Comparison of ENCODE assay signal across 17 cellular contexts in the genomic region with DNA sequence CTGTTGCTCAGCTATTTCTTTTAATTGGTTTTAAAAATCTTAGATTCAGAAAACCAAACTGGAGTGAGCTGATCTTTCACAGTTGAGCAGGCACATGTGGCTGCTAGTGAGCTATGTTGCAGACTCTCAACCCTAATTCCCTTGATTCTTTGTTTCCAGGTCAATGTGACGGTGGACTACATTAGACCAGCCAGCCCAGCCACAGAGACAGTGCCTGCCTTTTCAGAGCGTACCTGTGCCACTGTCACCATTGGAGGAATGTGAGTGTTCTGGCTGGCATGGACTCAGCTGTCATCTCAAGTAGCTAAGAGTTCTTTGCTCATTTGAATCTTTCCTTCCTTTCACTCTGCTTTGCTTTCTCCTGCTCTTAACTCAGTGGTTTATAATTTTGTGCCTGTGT.
DNase-seq lines count a peak whose midpoint lies in the region; ATAC-seq, FAIRE-seq and TF ChIP-seq lines count a peak whose summit lies in the region.
"Had no signal": no experiment of that assay in that cellular context is flagged by ENCODE, and none has a peak within 500 bp of the region (broad histone marks: within the 10 kb centered on the region; RNA-seq: fewer than 3 reads in every experiment).

No MANE protein-coding gene starts in this region.

- CTCF ChIA-PET in HepG2 (lab: Yijun Ruan, JAX; ENCODE audit: low intra/inter-chr PET ratio, low total read pairs): no interaction called here

- H3K4me3 Mint-ChIP-seq in naive B cell (no peak overlapping the region), progenitor cell of endocrine pancreas (ENCODE audit: low read depth) (no peak overlapping the region)
- H3K4me3 Mint-ChIP-seq: activated CD4-positive, alpha-beta T cell treated with anti-CD3 and anti-CD28 coated beads for 36 hours; CD8-positive, alpha-beta T cell had no signal

- TF ChIP-seq RAD21 in HepG2 (CRISPR knock-in tag; IDR thresholded peaks at IDR 0.05): no peak

- H3K9me3 Mint-ChIP-seq in naive B cell (peaks cover 0 to 3% (median 0%) of the 10 kb centered on the region in 7 donors), progenitor cell of endocrine pancreas (ENCODE audit: low read depth) (no peaks in the 10 kb centered on the region)
- H3K9me3 Mint-ChIP-seq: CD8-positive, alpha-beta T cell had no signal

- no peaks in the 10 kb centered on the region for H4K20me1 ChIP-seq in HepG2 (ENCODE audit: insufficient read depth, low read length)

- no peaks in the 10 kb centered on the region for H3K27me3 Mint-ChIP-seq in naive B cell
- H3K27me3 Mint-ChIP-seq in progenitor cell of endocrine pancreas: no peaks in the 10 kb centered on the region
- H3K27me3 Mint-ChIP-seq: activated CD4-positive, alpha-beta T cell treated with anti-CD3 and anti-CD28 coated beads for 36 hours had no signal

- H3K27ac ChIP-seq in right lobe of liver (peak overlapping the region in 1 of 3 donors; percentile 8), HepG2 (ENCODE audit: extremely low read length, insufficient read depth, low read length) (no peak overlapping the region), cingulate gyrus (ENCODE audit: low read depth, low read length) (peak overlapping the region; percentile 13), uterus (peak overlapping the region; percentile 17 to 45)
- H3K27ac ChIP-seq: HL-60 had no signal

- no peak overlapping the region for H3K9ac ChIP-seq in HepG2 (ENCODE audit: insufficient read depth, low read depth, low read length)

- H3K36me3 ChIP-seq in right lobe of liver (peaks cover 0 to 9% (median 0%) of the 10 kb centered on the region in 4 donors), HepG2 (replicated peaks in 1 of 2; ENCODE audit: control insufficient read depth in 1 of 2, insufficient read depth in 2 of 2, low read length in 2 of 2) (peaks cover 10 to 56% of the 10 kb centered on the region in 2 experiments), uterus (no peaks in the 10 kb centered on the region)

- H3K4me1 Mint-ChIP-seq in naive B cell (peaks cover 20 to 22% (median 22%) of the 10 kb centered on the region in 3 donors), progenitor cell of endocrine pancreas (ENCODE audit: low read depth) (peaks cover 10% of the 10 kb centered on the region)

- 76% methylated on average over 2 of the region's 2 CpGs for WGBS in right lobe of liver (ENCODE audit: insufficient coverage, low coverage, low lambda C conversion rate, missing lambda C conversion rate)
- WGBS in HepG2 (ENCODE audit: low lambda C conversion rate): 100% methylated on average over 2 of the region's 2 CpGs

- H3K79me2 ChIP-seq in HepG2 (ENCODE audit: insufficient read depth, low read length): no peaks in the 10 kb centered on the region

- H3K4me2 ChIP-seq in HepG2 (ENCODE audit: low read depth, low read length): no peak overlapping the region

- H3K27ac Mint-ChIP-seq in naive B cell (peak overlapping the region in 4 of 6 donors; percentile 0 to 54 (median 39)), progenitor cell of endocrine pancreas (no peak overlapping the region)
- H3K27ac Mint-ChIP-seq: activated CD4-positive, alpha-beta T cell treated with anti-CD3 and anti-CD28 coated beads for 36 hours; CD8-positive, alpha-beta T cell had no signal

- in situ Hi-C loops in HepG2 (cut with HindIII; ENCODE audit: extremely low pct_ligation_motif_present, low pct_unique_long_range_greater_than_20kb): no loop called here

- TF ChIP-seq POLR2A in right lobe of liver (IDR thresholded peaks at IDR 0.05) (no peak), HepG2 (IDR thresholded peaks at IDR 0.05; ENCODE audit: insufficient read depth in 1 of 2, low read depth in 2 of 2, low read length in 2 of 2) (no peak), uterus (IDR thresholded peaks at IDR 0.05) (no peak)

- ATAC-seq in right lobe of liver (peak in 3 of 4 donors; percentile 5 to 17 (median 14)), HepG2 (no peak), naive B cell (ENCODE audit: low read depth in 2 of 2) (no peak)
- ATAC-seq: activated CD4-positive, alpha-beta T cell treated with anti-CD3 and anti-CD28 coated beads for 36 hours; CD8-positive, alpha-beta T cell had no signal

- peaks cover 11 to 17% of the 10 kb centered on the region in 2 donors for H3K36me3 Mint-ChIP-seq in naive B cell
- peaks cover 4% of the 10 kb centered on the region for H3K36me3 Mint-ChIP-seq in progenitor cell of endocrine pancreas (ENCODE audit: insufficient read depth)

- POLR2A ChIA-PET in HepG2 (lab: Yijun Ruan, JAX): no interaction called here

- H3K4me3 ChIP-seq in right lobe of liver: no peak overlapping the region
- H3K4me3 ChIP-seq in HepG2 (replicated peaks in 1 of 3; ENCODE audit: insufficient read depth in 1 of 3, low read depth in 2 of 3, low read length in 3 of 3): no peak overlapping the region
- no peak overlapping the region for H3K4me3 ChIP-seq in uterus

- no TSS peak for BruUV-seq in HepG2 (replicated peaks; lab: Mats Ljungman, UMichigan)

- intact Hi-C loops in right lobe of liver (cut with DNase I) (no loop called here), HepG2 (cut with micrococcal nuclease; ENCODE audit: unreplicated experiment) (no loop called here), uterus (cut with DNase I; ENCODE audit: low total_unique reads) (no loop called here), head of caudate nucleus (cut with DNase I) (no loop called here)

- H3K27me3 ChIP-seq in right lobe of liver (no peaks in the 10 kb centered on the region), HepG2 (ENCODE audit: control insufficient read depth in 1 of 2, insufficient read depth in 2 of 2, low read length in 2 of 2) (no peaks in the 10 kb centered on the region), uterus (no peaks in the 10 kb centered on the region)

- DNase-seq in right lobe of liver: no peak
- DNase-seq in HepG2 (ENCODE audit: low spot score): no peak
- DNase-seq in naive B cell: no peak
- no peak for DNase-seq in uterus
- DNase-seq in activated CD4-positive, CD25-positive, alpha-beta regulatory T cell treated with anti-CD3 and anti-CD28 coated beads, Interleukin-2, amount 50 U/mL, for 72 hours: no peak
- no peak for DNase-seq in head of caudate nucleus
- no peak for DNase-seq in progenitor cell of endocrine pancreas (ENCODE audit: low spot score, unreplicated experiment)
- DNase-seq: activated CD4-positive, alpha-beta T cell treated with anti-CD3 and anti-CD28 coated beads for 36 hours; activated CD8-positive, alpha-beta memory T cell treated with anti-CD3 and anti-CD28 coated beads, Interleukin-2, amount 50 U/mL, for 4 hours; activated naive CD4-positive, alpha-beta T cell treated with Interleukin-2 at 50 U/mL for 16 hours; CD8-positive, alpha-beta T cell; kidney; NCI-H345; SHP77; stimulated activated CD4-positive, alpha-beta T cell treated with anti-CD3 and anti-CD28 coated beads, Interleukin-2, amount 100 ng/mL, for 24 hours had no signal

- no peak for FAIRE-seq in HepG2 (lab: Jason Lieb, UNC)
- FAIRE-seq: kidney had no signal

- H3K4me1 ChIP-seq in right lobe of liver (peaks cover 0 to 24% (median 3%) of the 10 kb centered on the region in 4 donors), HepG2 (ENCODE audit: insufficient read depth, low read length) (no peaks in the 10 kb centered on the region), uterus (peaks cover 0 to 11% of the 10 kb centered on the region in 2 donors)

- H3K9me3 ChIP-seq in right lobe of liver (no peaks in the 10 kb centered on the region), HepG2 (ENCODE audit: low read length) (no peaks in the 10 kb centered on the region), uterus (no peaks in the 10 kb centered on the region)

- no peak overlapping the region for H2AFZ ChIP-seq in HepG2 (ENCODE audit: low read length)

- TF ChIP-seq CTCF in right lobe of liver (IDR thresholded peaks at IDR 0.05) (no peak), HepG2 (CRISPR knock-in tag; IDR thresholded peaks at IDR 0.05) (no peak), uterus (IDR thresholded peaks at IDR 0.05) (no peak), progenitor cell of endocrine pancreas (IDR thresholded peaks at IDR 0.05; ENCODE audit: unreplicated experiment) (no peak)

- TF ChIP-seq EP300 in HepG2 (IDR thresholded peaks at IDR 0.05; ENCODE audit: low read depth in 2 of 2, low read length in 2 of 2) (no peak), HepG2 (CRISPR knock-in tag; IDR thresholded peaks at IDR 0.05; ENCODE audit: borderline replicate concordance) (no peak)

TF ChIP-seq in HepG2, 621 proteins besides CTCF, POLR2A, EP300 and RAD21 (continues in another document):
- no peak for TF ChIP-seq NFE2L1 (CRISPR knock-in tag; IDR thresholded peaks at IDR 0.05; ENCODE audit: borderline replicate concordance)
- TF ChIP-seq SRF (IDR thresholded peaks at IDR 0.05; ENCODE audit: low read depth, low read length): no peak
- no peak for TF ChIP-seq ZNF234 (CRISPR knock-in tag; conservative IDR thresholded peaks at IDR 0.05)
- no peak for TF ChIP-seq PCBP2 (optimal IDR thresholded peaks at IDR 0.05; ENCODE audit: low read depth, low read length, poor library complexity, severe bottlenecking)
- TF ChIP-seq, protein P1, sequence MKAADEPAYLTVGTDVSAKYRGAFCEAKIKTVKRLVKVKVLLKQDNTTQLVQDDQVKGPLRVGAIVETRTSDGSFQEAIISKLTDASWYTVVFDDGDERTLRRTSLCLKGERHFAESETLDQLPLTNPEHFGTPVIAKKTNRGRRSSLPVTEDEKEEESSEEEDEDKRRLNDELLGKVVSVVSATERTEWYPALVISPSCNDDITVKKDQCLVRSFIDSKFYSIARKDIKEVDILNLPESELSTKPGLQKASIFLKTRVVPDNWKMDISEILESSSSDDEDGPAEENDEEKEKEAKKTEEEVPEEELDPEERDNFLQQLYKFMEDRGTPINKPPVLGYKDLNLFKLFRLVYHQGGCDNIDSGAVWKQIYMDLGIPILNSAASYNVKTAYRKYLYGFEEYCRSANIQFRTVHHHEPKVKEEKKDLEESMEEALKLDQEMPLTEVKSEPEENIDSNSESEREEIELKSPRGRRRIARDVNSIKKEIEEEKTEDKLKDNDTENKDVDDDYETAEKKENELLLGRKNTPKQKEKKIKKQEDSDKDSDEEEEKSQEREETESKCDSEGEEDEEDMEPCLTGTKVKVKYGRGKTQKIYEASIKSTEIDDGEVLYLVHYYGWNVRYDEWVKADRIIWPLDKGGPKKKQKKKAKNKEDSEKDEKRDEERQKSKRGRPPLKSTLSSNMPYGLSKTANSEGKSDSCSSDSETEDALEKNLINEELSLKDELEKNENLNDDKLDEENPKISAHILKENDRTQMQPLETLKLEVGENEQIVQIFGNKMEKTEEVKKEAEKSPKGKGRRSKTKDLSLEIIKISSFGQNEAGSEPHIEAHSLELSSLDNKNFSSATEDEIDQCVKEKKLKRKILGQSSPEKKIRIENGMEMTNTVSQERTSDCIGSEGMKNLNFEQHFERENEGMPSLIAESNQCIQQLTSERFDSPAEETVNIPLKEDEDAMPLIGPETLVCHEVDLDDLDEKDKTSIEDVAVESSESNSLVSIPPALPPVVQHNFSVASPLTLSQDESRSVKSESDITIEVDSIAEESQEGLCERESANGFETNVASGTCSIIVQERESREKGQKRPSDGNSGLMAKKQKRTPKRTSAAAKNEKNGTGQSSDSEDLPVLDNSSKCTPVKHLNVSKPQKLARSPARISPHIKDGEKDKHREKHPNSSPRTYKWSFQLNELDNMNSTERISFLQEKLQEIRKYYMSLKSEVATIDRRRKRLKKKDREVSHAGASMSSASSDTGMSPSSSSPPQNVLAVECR (CRISPR knock-in tag; IDR thresholded peaks at IDR 0.05; ENCODE audit: borderline replicate concordance): no peak
- TF ChIP-seq CREB1 (IDR thresholded peaks at IDR 0.05): no peak
- TF ChIP-seq CREB1 (CRISPR knock-in tag; IDR thresholded peaks at IDR 0.05): no peak

Comparison
In these comparisons a context has a peak if more than half of its experiments do, and no peak if none do; other contexts are left out.
1. ATAC-seq: peak in right lobe of liver (3 of 4); none in HepG2 (single experiment) and naive B cell (0 of 2).